ENCODE assay signal across 26 cellular contexts in genomic region chr22:44505796-44506354, GRCh38. TPM values are rescaled to one million over a fixed set of nuclear protein-coding genes. Genes with fewer than 3 reads are reported as not detected.
DNase-seq lines count a peak whose midpoint lies in the region; ATAC-seq and TF ChIP-seq lines count a peak whose summit lies in the region.
"Had no signal": no experiment of that assay in that cellular context is flagged by ENCODE, and none has a peak within 500 bp of the region (broad histone marks: within the 10 kb centered on the region; RNA-seq: fewer than 3 reads in every experiment).

No MANE protein-coding gene starts in this region.

- H3K27ac Mint-ChIP-seq in CD4-positive, alpha-beta T cell, result peak overlapping the region; percentile 21
- H3K27ac Mint-ChIP-seq in WTC11, result no peak overlapping the region
- H3K27ac Mint-ChIP-seq: activated CD4-positive, alpha-beta memory T cell treated with anti-CD3 and anti-CD28 coated beads for 36 hours; activated naive CD8-positive, alpha-beta T cell treated with anti-CD3 and anti-CD28 coated beads, Interleukin-2, amount 50 U/mL, for 24 hours; CD14-positive monocyte; stimulated activated effector memory CD8-positive, alpha-beta T cell treated with anti-CD3 and anti-CD28 coated beads, Interleukin-12 subunit alpha, Interleukin-12 subunit beta, amount 100 ng/mL, for 72 hours had no signal

- in situ Hi-C loops in GM23248 (cut with MboI), result no loop called here

- peaks cover 5% of the 10 kb centered on the region for H3K9me3 Mint-ChIP-seq in CD4-positive, alpha-beta T cell
- peaks cover 33% of the 10 kb centered on the region for H3K9me3 Mint-ChIP-seq in WTC11

- no peak overlapping the region for H3K4me3 Mint-ChIP-seq in CD4-positive, alpha-beta T cell
- H3K4me3 Mint-ChIP-seq in WTC11, result no peak overlapping the region
- H3K4me3 Mint-ChIP-seq: activated CD4-positive, alpha-beta memory T cell treated with anti-CD3 and anti-CD28 coated beads for 36 hours; activated naive CD8-positive, alpha-beta T cell treated with anti-CD3 and anti-CD28 coated beads, Interleukin-2, amount 50 U/mL, for 24 hours; stimulated activated effector memory CD8-positive, alpha-beta T cell treated with anti-CD3 and anti-CD28 coated beads, Interleukin-12 subunit alpha, Interleukin-12 subunit beta, amount 100 ng/mL, for 72 hours had no signal

- H3K4me2 ChIP-seq in GM23248 (ENCODE audit: unreplicated experiment), result no peak overlapping the region

- no peaks in the 10 kb centered on the region for H3K36me3 ChIP-seq in GM23248 (ENCODE audit: low read depth)
- H3K36me3 ChIP-seq: SJSA1, upper lobe of left lung had no signal

- H2AFZ ChIP-seq in GM23248, result no peak overlapping the region

- no peaks in the 10 kb centered on the region for H3K9me3 ChIP-seq in CD4-positive, alpha-beta T cell (ENCODE audit: control insufficient read depth, low read length)
- H3K9me3 ChIP-seq in GM23248 (ENCODE audit: low read depth), result no peaks in the 10 kb centered on the region
- H3K9me3 ChIP-seq: SJSA1, upper lobe of left lung had no signal

- intact Hi-C loops in CD4-positive, alpha-beta T cell (cut with DNase I, micrococcal nuclease), result loop anchor here in 1 of 2 experiments (10.0 kb wide), 1 partner anchor 511 kb away; no protein-coding TSS in a partner anchor
- intact Hi-C loops in dorsolateral prefrontal cortex (cut with DNase I), result no loop called here

- peak; percentile 29 for ATAC-seq in CD4-positive, alpha-beta T cell (ENCODE audit: poor library complexity)
- no peak for ATAC-seq in WTC11
- ATAC-seq: activated naive CD8-positive, alpha-beta T cell treated with anti-CD3 and anti-CD28 coated beads, Interleukin-2, amount 50 U/mL, for 24 hours; K562; right cardiac atrium; stimulated activated effector memory CD8-positive, alpha-beta T cell treated with anti-CD3 and anti-CD28 coated beads, Interleukin-12 subunit alpha, Interleukin-12 subunit beta, amount 100 ng/mL, for 72 hours had no signal

- no peaks in the 10 kb centered on the region for H3K9me2 ChIP-seq in GM23248 (ENCODE audit: insufficient read depth)

- H3F3A ChIP-seq in GM23248 (ENCODE audit: insufficient read depth), result no peaks in the 10 kb centered on the region

- POLR2A ChIA-PET in CD4-positive, alpha-beta T cell (lab: Charles Lee), result no interaction called here
- POLR2A ChIA-PET in WTC11 (lab: Charles Lee), result no interaction called here

- no peak overlapping the region for H3K27ac ChIP-seq in CD4-positive, alpha-beta T cell (ENCODE audit: low read depth, low read length)
- H3K27ac ChIP-seq in GM23248 (no peak overlapping the region), dorsolateral prefrontal cortex (no peak overlapping the region)
- H3K27ac ChIP-seq: SJSA1, upper lobe of left lung had no signal

- H3K79me2 ChIP-seq in GM23248 (ENCODE audit: insufficient read depth), result no peaks in the 10 kb centered on the region

- H3K4me3 ChIP-seq in GM23248 (no peak overlapping the region), dorsolateral prefrontal cortex (no peak overlapping the region)
- H3K4me3 ChIP-seq: K562, lung, SJSA1, upper lobe of left lung had no signal

- no peak for DNase-seq in CD4-positive, alpha-beta T cell
- DNase-seq in GM23248 (peak; percentile 24), RPMI7951 (ENCODE audit: low read depth) (peak; percentile 68), left kidney (ENCODE audit: low read depth, low spot score) (peak; percentile 47), dedifferentiated amniotic fluid mesenchymal stem cell (ENCODE audit: extremely low spot score) (no peak), dorsolateral prefrontal cortex (no peak), WTC11 (ENCODE audit: low spot score) (no peak)
- DNase-seq: activated CD4-positive, alpha-beta memory T cell treated with anti-CD3 and anti-CD28 coated beads for 36 hours; activated CD4-positive, CD25-positive, alpha-beta regulatory T cell; activated gamma-delta T cell treated with Interleukin-2 at 50 U/mL for 16 hours; activated naive CD8-positive, alpha-beta T cell treated with anti-CD3 and anti-CD28 coated beads, Interleukin-2, amount 50 U/mL, for 24 hours; Calu3; central memory CD4-positive, alpha-beta T cell; glutamatergic neuron; HCEC 1CT; NCI-H2081; right cardiac atrium; stimulated activated CD4-positive, alpha-beta T cell treated with anti-CD3 and anti-CD28 coated beads, Interleukin-4, amount 100 ng/mL, for 24 hours; substantia nigra; T-helper 1 cell; upper lobe of left lung had no signal

- H3K9ac ChIP-seq in GM23248, result no peak overlapping the region

- 50 to 52% methylated on average over 7 of the region's 7 CpGs for WGBS in GM23248 (ENCODE audit: low coverage in 1 of 2, low lambda C conversion rate in 2 of 2, missing lambda C conversion rate in 2 of 2), 2 experiments

- CTCF ChIA-PET in CD4-positive, alpha-beta T cell (lab: Charles Lee), result no interaction called here
- CTCF ChIA-PET in WTC11 (lab: Charles Lee), result no interaction called here

- no peaks in the 10 kb centered on the region for H4K20me1 ChIP-seq in GM23248 (ENCODE audit: insufficient read depth)

- H3K4me1 Mint-ChIP-seq in CD4-positive, alpha-beta T cell (ENCODE audit: low read depth), result peaks cover 11% of the 10 kb centered on the region
- no peaks in the 10 kb centered on the region for H3K4me1 Mint-ChIP-seq in WTC11
- H3K4me1 Mint-ChIP-seq: CD14-positive monocyte had no signal

- H3K27me3 Mint-ChIP-seq in CD4-positive, alpha-beta T cell, result peaks cover 7% of the 10 kb centered on the region
- H3K27me3 Mint-ChIP-seq in WTC11 (ENCODE audit: low read depth), result peaks cover 8% of the 10 kb centered on the region

- no peaks in the 10 kb centered on the region; the same call in 1 of the 2 replicates for H3K4me1 ChIP-seq in GM23248 (ENCODE audit: insufficient read depth)
- H3K4me1 ChIP-seq: SJSA1, upper lobe of left lung had no signal

- no peak for TF ChIP-seq CTCF in CD4-positive, alpha-beta T cell (IDR thresholded peaks at IDR 0.05)
- no peak for TF ChIP-seq CTCF in dorsolateral prefrontal cortex (IDR thresholded peaks at IDR 0.05 in 54 of 56, conservative IDR thresholded peaks at IDR 0.05 in 2 of 56; ENCODE audit: low read depth in 1 of 56, partially characterized antibody in 56 of 56)
- TF ChIP-seq CTCF in WTC11 (IDR thresholded peaks at IDR 0.05), result no peak

- peaks cover 16% of the 10 kb centered on the region for H3K27me3 ChIP-seq in CD4-positive, alpha-beta T cell (ENCODE audit: control insufficient read depth, insufficient read depth, low read length)
- H3K27me3 ChIP-seq in GM23248 (replicated peaks; ENCODE audit: insufficient read depth) (no peaks in the 10 kb centered on the region), dorsolateral prefrontal cortex (no peaks in the 10 kb centered on the region)
- H3K27me3 ChIP-seq: upper lobe of left lung had no signal

- no peaks in the 10 kb centered on the region for H3K36me3 Mint-ChIP-seq in CD4-positive, alpha-beta T cell (ENCODE audit: low read depth)
- peaks cover 2% of the 10 kb centered on the region for H3K36me3 Mint-ChIP-seq in WTC11
- H3K36me3 Mint-ChIP-seq: activated CD4-positive, alpha-beta memory T cell treated with anti-CD3 and anti-CD28 coated beads for 36 hours; CD14-positive monocyte; stimulated activated effector memory CD8-positive, alpha-beta T cell treated with anti-CD3 and anti-CD28 coated beads, Interleukin-12 subunit alpha, Interleukin-12 subunit beta, amount 100 ng/mL, for 72 hours had no signal

TF ChIP-seq in WTC11, 78 proteins besides CTCF, POLR2A, EP300 and RAD21 (continues in another document):
- no peak for TF ChIP-seq NR3C1 (CRISPR knock-in tag; conservative IDR thresholded peaks at IDR 0.05; ENCODE audit: low read depth)
- TF ChIP-seq CBFB (CRISPR knock-in tag; IDR thresholded peaks at IDR 0.05; ENCODE audit: low read depth), result no peak
- no peak for TF ChIP-seq NFE2L1 (CRISPR knock-in tag; IDR thresholded peaks at IDR 0.05)
- no peak for TF ChIP-seq STAT6 (CRISPR knock-in tag; conservative IDR thresholded peaks at IDR 0.05; ENCODE audit: low read depth)
- TF ChIP-seq JUN (CRISPR knock-in tag; IDR thresholded peaks at IDR 0.05), result no peak
- TF ChIP-seq ATF1 (CRISPR knock-in tag; IDR thresholded peaks at IDR 0.05), result no peak

RNA-seq across cellular contexts. Expression of gene RTL6, which starts 7.8 kb away (rescaled TPM):
- total RNA-seq in CD4-positive, alpha-beta T cell, result 10 to 100 TPM; 18.1 to 18.5 TPM
- 25.9 and 28.1 TPM in 2 replicates for total RNA-seq in GM23248 (2014; rRNA removed; shearing (Covaris generic))
- polyA plus RNA-seq in GM23248 (2016; fragmentation: Nextera tagmentation; extraction: Ambion mirVana), result 15.6 and 16.0 TPM in 2 replicates
- 14.2 and 16.6 TPM in 2 replicates for total RNA-seq in RPMI7951 (2014; rRNA removed; shearing (Covaris generic))
- 10 to 100 TPM; 33.2 to 58.7 (median 44.0) TPM for total RNA-seq in dorsolateral prefrontal cortex
- total RNA-seq in WTC11 (2021), result 20.2 to 23.5 TPM (median 23.2 TPM) in 3 replicates

Comparison
In these comparisons a context has a peak if more than half of its experiments do, and no peak if none do; other contexts are left out.
1. DNase-seq: peak in GM23248 (single experiment), RPMI7951 (single experiment) and left kidney (single experiment); none in CD4-positive, alpha-beta T cell (0 of 10), dedifferentiated amniotic fluid mesenchymal stem cell (single experiment), dorsolateral prefrontal cortex (0 of 10) and WTC11 (single experiment).